Comparison of ENCODE assay signal across 22 cellular contexts in genomic region chr15:35566991-35567390, GRCh38.
"Had no signal": no experiment of that assay in that cellular context is flagged by ENCODE, and none has a peak within 500 bp of the region (broad histone marks: within the 10 kb centered on the region; RNA-seq: fewer than 3 reads in every experiment).

No MANE protein-coding gene starts in this region.

- DNase-seq: NCI-H1092, NCI-H1105 treated with DMSO at 0.1 percent for 48 hours, NCI-H1417 treated with DMSO at 0.1 percent for 48 hours, NCI-H146, NCI-H1694 treated with DMSO at 0.1 percent for 48 hours, NCI-H1930, NCI-H2081, NCI-H2107, NCI-H2227 treated with DMSO at 0.1 percent for 48 hours, NCI-H510A, NCI-H524 treated with DMSO at 0.1 percent for 48 hours, NCI-H774, PC-3, SIG-M5 had no signal

- H3K36me3 ChIP-seq: SJSA1 had no signal

- H3K9me3 ChIP-seq: SJSA1 had no signal

- H3K4me1 ChIP-seq: SJSA1 had no signal

- ATAC-seq: K562, Panc1, PC-3 had no signal

- H3K27ac ChIP-seq: HL-60, KMS-11, RWPE1, SJSA1, SK-N-MC had no signal

- FAIRE-seq: HTR-8/SVneo, K562 had no signal

- H3K4me3 ChIP-seq: K562, SJSA1, SK-N-MC had no signal
